39 cellular contexts compared by ENCODE assay signal in the genomic region with DNA sequence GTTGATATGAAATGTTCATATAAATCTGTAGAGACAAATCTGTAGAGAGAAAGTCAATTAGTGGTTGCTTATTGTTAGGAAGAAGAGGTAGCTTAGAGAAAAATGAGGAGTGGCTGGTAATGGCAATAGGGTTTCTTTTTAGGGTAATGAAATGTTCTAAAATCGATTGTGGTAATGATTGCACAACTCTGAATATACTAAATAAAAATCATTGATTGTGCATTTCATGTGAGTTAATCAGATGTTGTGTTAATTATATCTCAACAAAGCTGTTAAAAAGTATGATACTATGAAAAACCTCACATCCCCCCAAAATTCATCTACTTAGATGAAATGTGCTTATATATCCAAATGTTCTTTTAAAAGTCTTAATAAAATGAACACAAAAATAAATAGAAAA.
"Had no signal": no experiment of that assay in that cellular context is flagged by ENCODE, and none has a peak within 500 bp of the region (broad histone marks: within the 10 kb centered on the region; RNA-seq: fewer than 3 reads in every experiment).

No MANE protein-coding gene starts in this region.

- H3K4me3 ChIP-seq: adrenal gland, ascending aorta, body of pancreas, breast epithelium, cardiac muscle cell had no signal

- H3K27ac Mint-ChIP-seq: activated naive CD4-positive, alpha-beta T cell treated with anti-CD3 and anti-CD28 coated beads for 36 hours; activated naive CD4-positive, alpha-beta T cell treated with anti-CD3 and anti-CD28 coated beads, Interleukin-2, amount 10 ng/mL, durations not matched to agents 7 days and 5 days; activated naive CD4-positive, alpha-beta T cell treated with anti-CD3 and anti-CD28 coated beads, Interleukin-2, amount 50 U/mL, for 24 hours; activated naive CD4-positive, alpha-beta T cell treated with anti-CD3 and anti-CD28 coated beads, Interleukin-2, amount 50 U/mL, for 72 hours; activated naive CD8-positive, alpha-beta T cell; activated naive CD8-positive, alpha-beta T cell treated with anti-CD3 and anti-CD28 coated beads for 36 hours; activated naive CD8-positive, alpha-beta T cell treated with anti-CD3 and anti-CD28 coated beads, Interleukin-2, amount 10 ng/mL, durations not matched to agents 7 days and 5 days; activated naive CD8-positive, alpha-beta T cell treated with anti-CD3 and anti-CD28 coated beads, Interleukin-2, amount 50 U/mL, for 24 hours; activated T-cell treated with anti-CD3 and anti-CD28 coated beads, Interleukin-2, amount 50 U/mL, for 24 hours; activated T-helper 1 cell treated with anti-CD3 and anti-CD28 coated beads, Interleukin-12 subunit alpha, Interleukin-12 subunit beta, Interleukin-2, Interleukin-4 antibody, amounts not matched to agents 30 ng/mL and 10 ng/mL and 1 ng/mL, durations not matched to agents 14 hours and 24 hours and 36 hours; activated T-helper 17 cell treated with anti-CD3 and anti-CD28 coated beads, Interleukin-2, amount 50 U/mL, for 72 hours; activated T-helper 2 cell treated with anti-CD3 and anti-CD28 coated beads, Interferon-gamma antibody, Interleukin-2, Interleukin-4, amounts not matched to agents 10 μg/mL and 5 μg/mL and 100 μg/mL, durations not matched to agents 14 hours and 24 hours and 36 hours; brain had no signal

- H3K4me3 Mint-ChIP-seq: activated naive CD4-positive, alpha-beta T cell treated with anti-CD3 and anti-CD28 coated beads for 36 hours; activated naive CD4-positive, alpha-beta T cell treated with anti-CD3 and anti-CD28 coated beads, Interleukin-2, amount 10 ng/mL, durations not matched to agents 7 days and 5 days; activated naive CD4-positive, alpha-beta T cell treated with anti-CD3 and anti-CD28 coated beads, Interleukin-2, amount 50 U/mL, for 24 hours; activated naive CD8-positive, alpha-beta T cell; activated naive CD8-positive, alpha-beta T cell treated with anti-CD3 and anti-CD28 coated beads for 36 hours; activated naive CD8-positive, alpha-beta T cell treated with anti-CD3 and anti-CD28 coated beads, Interleukin-2, amount 10 ng/mL, durations not matched to agents 7 days and 5 days; activated naive CD8-positive, alpha-beta T cell treated with anti-CD3 and anti-CD28 coated beads, Interleukin-2, amount 50 U/mL, for 24 hours; activated T-cell treated with anti-CD3 and anti-CD28 coated beads, Interleukin-2, amount 50 U/mL, for 24 hours; activated T-cell treated with anti-CD3 and anti-CD28 coated beads, Interleukin-2, amount 50 U/mL, for 4 hours; activated T-helper 1 cell treated with anti-CD3 and anti-CD28 coated beads, Interleukin-12 subunit alpha, Interleukin-12 subunit beta, Interleukin-2, Interleukin-4 antibody, amounts not matched to agents 30 ng/mL and 10 ng/mL and 1 ng/mL, durations not matched to agents 14 hours and 24 hours and 36 hours; activated T-helper 17 cell treated with anti-CD3 and anti-CD28 coated beads, Interleukin-2, amount 50 U/mL, for 72 hours; brain; central memory CD8-positive, alpha-beta T cell had no signal

- H3K36me3 ChIP-seq: adrenal gland, ascending aorta, brain microvascular endothelial cell, breast epithelium, cardiac muscle cell had no signal

- H3K27me3 ChIP-seq: ascending aorta, body of pancreas, brain microvascular endothelial cell, breast epithelium, cardiac muscle cell had no signal

- H3K36me3 Mint-ChIP-seq: activated naive CD4-positive, alpha-beta T cell treated with anti-CD3 and anti-CD28 coated beads, Interleukin-2, amount 10 ng/mL, durations not matched to agents 7 days and 5 days; activated naive CD8-positive, alpha-beta T cell; activated naive CD8-positive, alpha-beta T cell treated with anti-CD3 and anti-CD28 coated beads for 36 hours; activated naive CD8-positive, alpha-beta T cell treated with anti-CD3 and anti-CD28 coated beads, Interleukin-2, amount 10 ng/mL, durations not matched to agents 7 days and 5 days; brain had no signal

- H3K9me3 ChIP-seq: adrenal gland, ascending aorta, body of pancreas, breast epithelium had no signal

- H3K4me1 Mint-ChIP-seq: activated naive CD4-positive, alpha-beta T cell treated with anti-CD3 and anti-CD28 coated beads, Interleukin-2, amount 10 ng/mL, durations not matched to agents 7 days and 5 days; activated naive CD4-positive, alpha-beta T cell treated with anti-CD3 and anti-CD28 coated beads, Interleukin-2, amount 50 U/mL, for 24 hours; activated naive CD8-positive, alpha-beta T cell treated with anti-CD3 and anti-CD28 coated beads for 36 hours; activated naive CD8-positive, alpha-beta T cell treated with anti-CD3 and anti-CD28 coated beads, Interleukin-2, amount 10 ng/mL, durations not matched to agents 7 days and 5 days; activated naive CD8-positive, alpha-beta T cell treated with anti-CD3 and anti-CD28 coated beads, Interleukin-2, amount 50 U/mL, for 24 hours; activated T-helper 17 cell treated with anti-CD3 and anti-CD28 coated beads, Interleukin-2, amount 50 U/mL, for 72 hours; central memory CD8-positive, alpha-beta T cell had no signal

- H3K9me3 Mint-ChIP-seq: activated naive CD4-positive, alpha-beta T cell treated with anti-CD3 and anti-CD28 coated beads for 36 hours; activated naive CD4-positive, alpha-beta T cell treated with anti-CD3 and anti-CD28 coated beads, Interleukin-2, amount 10 ng/mL, durations not matched to agents 7 days and 5 days; activated naive CD4-positive, alpha-beta T cell treated with anti-CD3 and anti-CD28 coated beads, Interleukin-2, amount 50 U/mL, for 24 hours; activated naive CD8-positive, alpha-beta T cell treated with anti-CD3 and anti-CD28 coated beads for 36 hours; activated naive CD8-positive, alpha-beta T cell treated with anti-CD3 and anti-CD28 coated beads, Interleukin-2, amount 10 ng/mL, durations not matched to agents 7 days and 5 days; activated naive CD8-positive, alpha-beta T cell treated with anti-CD3 and anti-CD28 coated beads, Interleukin-2, amount 50 U/mL, for 24 hours; activated T-cell treated with anti-CD3 and anti-CD28 coated beads, Interleukin-2, amount 50 U/mL, for 24 hours; activated T-helper 1 cell treated with anti-CD3 and anti-CD28 coated beads, Interleukin-12 subunit alpha, Interleukin-12 subunit beta, Interleukin-2, Interleukin-4 antibody, amounts not matched to agents 30 ng/mL and 10 ng/mL and 1 ng/mL, durations not matched to agents 14 hours and 24 hours and 36 hours; activated T-helper 17 cell treated with anti-CD3 and anti-CD28 coated beads, Interleukin-2, amount 50 U/mL, for 72 hours; activated T-helper 2 cell treated with anti-CD3 and anti-CD28 coated beads, Interferon-gamma antibody, Interleukin-2, Interleukin-4, amounts not matched to agents 10 μg/mL and 5 μg/mL and 100 μg/mL, durations not matched to agents 14 hours and 24 hours and 36 hours; central memory CD8-positive, alpha-beta T cell had no signal

- FAIRE-seq: astrocyte, bronchial epithelial cell, colon had no signal

- H3K4me1 ChIP-seq: adrenal gland, ascending aorta, body of pancreas, breast epithelium had no signal

- H3K27ac ChIP-seq: adrenal gland, ascending aorta, body of pancreas, brain microvascular endothelial cell, breast epithelium, cardiac muscle cell had no signal

- ATAC-seq: activated naive CD4-positive, alpha-beta T cell treated with anti-CD3 and anti-CD28 coated beads, Interleukin-2, amount 50 U/mL, for 72 hours; activated naive CD8-positive, alpha-beta T cell treated with anti-CD3 and anti-CD28 coated beads, Interleukin-2, amount 50 U/mL, for 24 hours; activated T-cell treated with anti-CD3 and anti-CD28 coated beads, Interleukin-2, amount 50 U/mL, for 4 hours; activated T-helper 17 cell treated with anti-CD3 and anti-CD28 coated beads, Interleukin-2, amount 50 U/mL, for 72 hours; body of pancreas had no signal

- DNase-seq: activated effector memory CD4-positive, alpha-beta T cell treated with anti-CD3 and anti-CD28 coated beads, Interleukin-2, amount 50 U/mL, for 16 hours; activated effector memory CD4-positive, alpha-beta T cell treated with Interleukin-2 at 50 U/mL for 16 hours; activated gamma-delta T cell; activated gamma-delta T cell treated with Interleukin-2 at 50 U/mL for 16 hours; activated naive CD4-positive, alpha-beta T cell; activated naive CD4-positive, alpha-beta T cell treated with anti-CD3 and anti-CD28 coated beads for 36 hours; activated naive CD4-positive, alpha-beta T cell treated with anti-CD3 and anti-CD28 coated beads, Interleukin-2, amount 10 ng/mL, durations not matched to agents 7 days and 5 days; activated naive CD4-positive, alpha-beta T cell treated with anti-CD3 and anti-CD28 coated beads, Interleukin-2, amount 50 U/mL, for 16 hours; activated naive CD4-positive, alpha-beta T cell treated with Interleukin-2 at 50 U/mL for 16 hours; activated naive CD8-positive, alpha-beta T cell treated with anti-CD3 and anti-CD28 coated beads for 36 hours; activated naive CD8-positive, alpha-beta T cell treated with anti-CD3 and anti-CD28 coated beads, Interleukin-2, amount 10 ng/mL, durations not matched to agents 7 days and 5 days; activated naive CD8-positive, alpha-beta T cell treated with anti-CD3 and anti-CD28 coated beads, Interleukin-2, amount 50 U/mL, for 24 hours; activated T-cell treated with anti-CD3 and anti-CD28 coated beads, Interleukin-2, amount 50 U/mL, for 1 hour; activated T-cell treated with anti-CD3 and anti-CD28 coated beads, Interleukin-2, amount 50 U/mL, for 24 hours; activated T-cell treated with anti-CD3 and anti-CD28 coated beads, Interleukin-2, amount 50 U/mL, for 4 hours; adrenal gland; amniotic stem cell; amygdala; anterior cingulate cortex; aorta; body of pancreas; brain microvascular endothelial cell; caudate nucleus; central memory CD4-positive, alpha-beta T cell; cerebellar nuclear complex had no signal
